In genomic region chr5:176900783-176901204, GRCh38 we compare ENCODE assay signal across 27 cellular contexts. TPM values are rescaled to one million over a fixed set of nuclear protein-coding genes. Genes with fewer than 3 reads are reported as not detected.
A peak's percentile ranks its signal among the peaks of the same experiment; 100 is the strongest.
DNase-seq lines count a peak whose midpoint lies in the region; ATAC-seq and TF ChIP-seq lines count a peak whose summit lies in the region.
"Had no signal": no experiment of that assay in that cellular context is flagged by ENCODE, and none has a peak within 500 bp of the region (broad histone marks: within the 10 kb centered on the region; RNA-seq: fewer than 3 reads in every experiment).

No MANE protein-coding gene starts in this region.

- TF ChIP-seq EP300 in esophagus muscularis mucosa (IDR thresholded peaks at IDR 0.05) (no peak), transverse colon (IDR thresholded peaks at IDR 0.05; ENCODE audit: low read depth) (no peak)

- H3K27ac Mint-ChIP-seq in activated CD4-positive, alpha-beta T cell treated with anti-CD3 and anti-CD28 coated beads, Interleukin-2, amount 10 ng/mL, durations not matched to agents 24 days and 14 days = peak overlapping the region; percentile 15

- no peak overlapping the region for H3K4me3 Mint-ChIP-seq in activated CD4-positive, alpha-beta T cell treated with anti-CD3 and anti-CD28 coated beads, Interleukin-2, amount 10 ng/mL, durations not matched to agents 24 days and 14 days
- H3K4me3 Mint-ChIP-seq: memory B cell; naive thymus-derived CD4-positive, alpha-beta T cell; stimulated activated naive B cell treated with anti-CD40 and anti-IgM and Interleukin-4, amounts not matched to agents 10 μg/mL and 1 μg/mL and 100 μg/mL, for 72 hours had no signal

- H3K36me3 ChIP-seq in SJCRH30 (peaks cover 36% of the 10 kb centered on the region), esophagus muscularis mucosa (peaks cover 23 to 44% (median 34%) of the 10 kb centered on the region in 4 donors), transverse colon (peaks cover 0 to 21% (median 9%) of the 10 kb centered on the region in 4 donors)

- H3K4me1 Mint-ChIP-seq in activated CD4-positive, alpha-beta T cell treated with anti-CD3 and anti-CD28 coated beads, Interleukin-2, amount 10 ng/mL, durations not matched to agents 24 days and 14 days = peaks cover 29% of the 10 kb centered on the region

- WGBS in esophagus muscularis mucosa = 79% methylated on average over 5 of the region's 6 CpGs
- WGBS in transverse colon (ENCODE audit: low coverage in 1 of 2), 2 donors = 75 to 83% methylated on average over 3 to 6 of the region's 6 CpGs

- H3K4me1 ChIP-seq in SJCRH30 = peaks cover 3% of the 10 kb centered on the region; the same call in 1 of the 2 replicates
- peaks cover 0 to 13% (median 5%) of the 10 kb centered on the region in 4 donors for H3K4me1 ChIP-seq in esophagus muscularis mucosa
- no peaks in the 10 kb centered on the region for H3K4me1 ChIP-seq in transverse colon
- H3K4me1 ChIP-seq: HAP-1, thyroid gland had no signal

- H3K27ac ChIP-seq in SJCRH30 (peak overlapping the region; percentile 20), esophagus muscularis mucosa (replicated peaks in 1 of 4) (no peak overlapping the region), temporal lobe (ENCODE audit: low read depth, low read length) (peak overlapping the region; percentile 22), transverse colon (no peak overlapping the region)
- H3K27ac ChIP-seq: right atrium auricular region, thyroid gland had no signal

- H3K9me3 Mint-ChIP-seq in activated CD4-positive, alpha-beta T cell treated with anti-CD3 and anti-CD28 coated beads, Interleukin-2, amount 10 ng/mL, durations not matched to agents 24 days and 14 days = no peaks in the 10 kb centered on the region
- H3K9me3 Mint-ChIP-seq: memory B cell; naive thymus-derived CD4-positive, alpha-beta T cell had no signal

- in situ Hi-C loops in transverse colon (cut with MboI; ENCODE audit: low pct_ligation_motif_present in 1 of 4, low pct_unique_long_range_greater_than_20kb in 1 of 4, low sequenced_read_pairs in 3 of 4) = loop anchor here in 1 of 4 donors (25.0 kb wide), 1 partner anchor 238 kb away; no protein-coding TSS in a partner anchor

- no peaks in the 10 kb centered on the region for H3K9me3 ChIP-seq in SJCRH30 (replicated peaks)
- no peaks in the 10 kb centered on the region for H3K9me3 ChIP-seq in esophagus muscularis mucosa
- H3K9me3 ChIP-seq in transverse colon = no peaks in the 10 kb centered on the region
- H3K9me3 ChIP-seq: HAP-1, heart left ventricle, right atrium auricular region, thyroid gland had no signal

- ATAC-seq in GM21786 (IDR thresholded peaks at IDR 0.05; ENCODE audit: unreplicated experiment) = no peak
- ATAC-seq: heart left ventricle, left cardiac atrium had no signal

- H3K36me3 Mint-ChIP-seq in activated CD4-positive, alpha-beta T cell treated with anti-CD3 and anti-CD28 coated beads, Interleukin-2, amount 10 ng/mL, durations not matched to agents 24 days and 14 days (ENCODE audit: low read depth) = peaks cover 33% of the 10 kb centered on the region

- TF ChIP-seq CTCF in esophagus muscularis mucosa (IDR thresholded peaks at IDR 0.05) = no peak
- TF ChIP-seq CTCF in transverse colon (IDR thresholded peaks at IDR 0.05) = no peak

- no peaks in the 10 kb centered on the region for H3K27me3 ChIP-seq in SJCRH30
- no peaks in the 10 kb centered on the region for H3K27me3 ChIP-seq in esophagus muscularis mucosa
- no peaks in the 10 kb centered on the region for H3K27me3 ChIP-seq in transverse colon
- H3K27me3 ChIP-seq: heart left ventricle, right atrium auricular region, thyroid gland had no signal

- TF ChIP-seq POLR2A in esophagus muscularis mucosa (IDR thresholded peaks at IDR 0.05; ENCODE audit: low read depth) = no peak
- no peak for TF ChIP-seq POLR2A in transverse colon (IDR thresholded peaks at IDR 0.05)

- DNase-seq in activated CD4-positive, alpha-beta T cell treated with anti-CD3 and anti-CD28 coated beads, Interleukin-2, amount 10 ng/mL, durations not matched to agents 24 days and 14 days = no peak
- DNase-seq in activated CD4-positive, alpha-beta T cell treated with anti-CD3 and anti-CD28 coated beads, Interleukin-2, amount 50 U/mL, for 1 hour = no peak
- DNase-seq in SJCRH30 (no peak), esophagus muscularis mucosa (ENCODE audit: extremely low spot score) (peak; percentile 62), T-helper 1 cell (no peak), transverse colon (no peak)
- DNase-seq: 8988T; activated CD4-positive, alpha-beta T cell treated with anti-CD3 and anti-CD28 coated beads for 48 hours; activated naive CD4-positive, alpha-beta T cell treated with anti-CD3 and anti-CD28 coated beads, Interleukin-2, amount 50 U/mL, for 16 hours; heart left ventricle; Kasumi-1; left cardiac atrium; naive thymus-derived CD4-positive, alpha-beta T cell; NCI-H187 treated with DMSO at 0.1 percent for 48 hours; NCI-H524 treated with DMSO at 0.1 percent for 48 hours; stimulated activated CD4-positive, alpha-beta T cell treated with anti-CD3 and anti-CD28 coated beads, Interleukin-2, amount 100 ng/mL, for 48 hours; stimulated activated naive B cell treated with anti-CD40 and anti-IgM and Interleukin-4, amounts not matched to agents 10 μg/mL and 1 μg/mL and 100 μg/mL, for 72 hours; thyroid gland had no signal

- H3K27me3 Mint-ChIP-seq in activated CD4-positive, alpha-beta T cell treated with anti-CD3 and anti-CD28 coated beads, Interleukin-2, amount 10 ng/mL, durations not matched to agents 24 days and 14 days = no peaks in the 10 kb centered on the region

- H3K4me3 ChIP-seq in SJCRH30 (no peak overlapping the region), esophagus muscularis mucosa (no peak overlapping the region), transverse colon (no peak overlapping the region)
- H3K4me3 ChIP-seq: HAP-1, heart left ventricle, right atrium auricular region, thyroid gland had no signal

- intact Hi-C loops in activated CD4-positive, alpha-beta T cell treated with anti-CD3 and anti-CD28 coated beads, Interleukin-2, amount 10 ng/mL, durations not matched to agents 24 days and 14 days (cut with micrococcal nuclease) = no loop called here
- intact Hi-C loops in esophagus muscularis mucosa (cut with DNase I) = no loop called here
- intact Hi-C loops in transverse colon (cut with DNase I; ENCODE audit: low total_unique reads) = no loop called here

RNA-seq across cellular contexts. Expression of gene HK3, which starts 1.6 kb away (rescaled TPM):
- 0.21 and 0.85 TPM in 2 replicates for total RNA-seq in activated CD4-positive, alpha-beta T cell treated with anti-CD3 and anti-CD28 coated beads, Interleukin-2, amount 10 ng/mL, durations not matched to agents 24 days and 14 days
- 0.15 TPM in 1 of 2 replicates, not detected in the other for total RNA-seq in SJCRH30 (2014; rRNA removed; shearing (Covaris generic))
- total RNA-seq in esophagus muscularis mucosa (10 to 100 TPM in 1 of 4 donors, 1 to 10 TPM in 3; 3.8 to 11.6 (median 6.9) TPM), temporal lobe (0.49 TPM), transverse colon (1 to 10 TPM; 2.6 to 6.0 (median 4.7) TPM)
- total RNA-seq: epithelial cell of proximal tubule, fibroblast of villous mesenchyme, osteocyte, SK-MEL-5 had no signal

Comparison
In these comparisons a context has a peak if more than half of its experiments do, and no peak if none do; other contexts are left out.
1. H3K27ac ChIP-seq: peak in SJCRH30 (single experiment) and temporal lobe (single experiment); none in esophagus muscularis mucosa (0 of 4) and transverse colon (0 of 4).